ENCODE assay signal across 22 cellular contexts in genomic region chr1:164731161-164731747, GRCh38.
"Had no signal": no experiment of that assay in that cellular context is flagged by ENCODE, and none has a peak within 500 bp of the region (broad histone marks: within the 10 kb centered on the region; RNA-seq: fewer than 3 reads in every experiment).

No MANE protein-coding gene starts in this region.

- H3K4me1 ChIP-seq: left lung, prostate gland, right lobe of liver, testis had no signal

- H3K9me3 ChIP-seq: left lung, mucosa of descending colon, prostate gland, right lobe of liver, testis, upper lobe of left lung had no signal

- H3K36me3 Mint-ChIP-seq: activated naive CD8-positive, alpha-beta T cell treated with anti-CD3 and anti-CD28 coated beads, Interleukin-2, amount 10 ng/mL, durations not matched to agents 7 days and 5 days; naive B cell; stimulated activated effector memory CD8-positive, alpha-beta T cell treated with anti-CD3 and anti-CD28 coated beads, Interleukin-12 subunit alpha, Interleukin-12 subunit beta, amount 100 ng/mL, for 72 hours had no signal

- H3K9me3 Mint-ChIP-seq: activated naive CD8-positive, alpha-beta T cell treated with anti-CD3 and anti-CD28 coated beads, Interleukin-2, amount 10 ng/mL, durations not matched to agents 7 days and 5 days; activated T-helper 1 cell treated with anti-CD3 and anti-CD28 coated beads, Interleukin-12 subunit alpha, Interleukin-12 subunit beta, Interleukin-2, Interleukin-4 antibody, amounts not matched to agents 30 ng/mL and 10 ng/mL and 1 ng/mL, durations not matched to agents 14 hours and 24 hours and 36 hours; naive B cell; neural crest cell had no signal

- H3K27me3 ChIP-seq: left lung, right lobe of liver, testis, upper lobe of left lung had no signal

- H3K4me3 ChIP-seq: coronary artery, left lung, mucosa of descending colon, prostate gland, right lobe of liver, testis, upper lobe of left lung had no signal

- DNase-seq: activated CD4-positive, alpha-beta T cell treated with anti-CD3 and anti-CD28 coated beads for 36 hours; activated CD4-positive, alpha-beta T cell treated with anti-CD3 and anti-CD28 coated beads, Interleukin-2, amount 50 U/mL, for 48 hours; activated naive CD4-positive, alpha-beta T cell; activated naive CD8-positive, alpha-beta T cell treated with anti-CD3 and anti-CD28 coated beads, Interleukin-2, amount 10 ng/mL, durations not matched to agents 7 days and 5 days; amygdala; central memory CD4-positive, alpha-beta T cell; erythroblast; foreskin melanocyte; head of caudate nucleus; left lung; mucosa of descending colon; naive B cell; right lobe of liver; stimulated activated CD4-positive, alpha-beta T cell treated with anti-CD3 and anti-CD28 coated beads, Interleukin-4, amount 100 ng/mL, for 24 hours; testis; upper lobe of left lung; WERI-Rb-1 had no signal

- H3K27me3 Mint-ChIP-seq: activated CD4-positive, alpha-beta T cell treated with anti-CD3 and anti-CD28 coated beads for 36 hours; activated naive CD8-positive, alpha-beta T cell treated with anti-CD3 and anti-CD28 coated beads, Interleukin-2, amount 10 ng/mL, durations not matched to agents 7 days and 5 days had no signal

- ATAC-seq: activated CD4-positive, alpha-beta T cell treated with anti-CD3 and anti-CD28 coated beads for 36 hours; left lung; mucosa of descending colon; right lobe of liver; stimulated activated effector memory CD8-positive, alpha-beta T cell treated with anti-CD3 and anti-CD28 coated beads, Interleukin-12 subunit alpha, Interleukin-12 subunit beta, amount 100 ng/mL, for 72 hours had no signal

- H3K27ac ChIP-seq: coronary artery, left lung, prostate gland, right lobe of liver, testis, upper lobe of left lung, WERI-Rb-1 had no signal

- H3K36me3 ChIP-seq: left lung, prostate gland, right lobe of liver, upper lobe of left lung, WERI-Rb-1 had no signal

- H3K4me3 Mint-ChIP-seq: activated CD4-positive, alpha-beta T cell treated with anti-CD3 and anti-CD28 coated beads for 36 hours; activated naive CD8-positive, alpha-beta T cell treated with anti-CD3 and anti-CD28 coated beads, Interleukin-2, amount 10 ng/mL, durations not matched to agents 7 days and 5 days; activated T-helper 1 cell treated with anti-CD3 and anti-CD28 coated beads, Interleukin-12 subunit alpha, Interleukin-12 subunit beta, Interleukin-2, Interleukin-4 antibody, amounts not matched to agents 30 ng/mL and 10 ng/mL and 1 ng/mL, durations not matched to agents 14 hours and 24 hours and 36 hours; naive B cell; neural crest cell; stimulated activated effector memory CD8-positive, alpha-beta T cell treated with anti-CD3 and anti-CD28 coated beads, Interleukin-12 subunit alpha, Interleukin-12 subunit beta, amount 100 ng/mL, for 72 hours had no signal

- H3K27ac Mint-ChIP-seq: activated CD4-positive, alpha-beta T cell treated with anti-CD3 and anti-CD28 coated beads for 36 hours; activated naive CD8-positive, alpha-beta T cell treated with anti-CD3 and anti-CD28 coated beads, Interleukin-2, amount 10 ng/mL, durations not matched to agents 7 days and 5 days; activated T-helper 1 cell treated with anti-CD3 and anti-CD28 coated beads, Interleukin-12 subunit alpha, Interleukin-12 subunit beta, Interleukin-2, Interleukin-4 antibody, amounts not matched to agents 30 ng/mL and 10 ng/mL and 1 ng/mL, durations not matched to agents 14 hours and 24 hours and 36 hours; naive B cell; stimulated activated effector memory CD8-positive, alpha-beta T cell treated with anti-CD3 and anti-CD28 coated beads, Interleukin-12 subunit alpha, Interleukin-12 subunit beta, amount 100 ng/mL, for 72 hours had no signal

- H3K4me1 Mint-ChIP-seq: activated CD4-positive, alpha-beta T cell treated with anti-CD3 and anti-CD28 coated beads for 36 hours; activated naive CD8-positive, alpha-beta T cell treated with anti-CD3 and anti-CD28 coated beads, Interleukin-2, amount 10 ng/mL, durations not matched to agents 7 days and 5 days; naive B cell; stimulated activated effector memory CD8-positive, alpha-beta T cell treated with anti-CD3 and anti-CD28 coated beads, Interleukin-12 subunit alpha, Interleukin-12 subunit beta, amount 100 ng/mL, for 72 hours had no signal
